ENCODE assay signal across 8 cellular contexts in genomic region chr12:103929909-103930786, GRCh38. TPM values are rescaled to one million over a fixed set of nuclear protein-coding genes. Genes with fewer than 3 reads are reported as not detected.
DNase-seq lines count a peak whose midpoint lies in the region; ATAC-seq, FAIRE-seq and TF ChIP-seq lines count a peak whose summit lies in the region.

TSS of gene HSP90B1 (plus strand) at chr12:103930410. CDS start at chr12:103930516, 106 bp downstream.

- FAIRE-seq in GM12892 (lab: Jason Lieb, UNC), result peak; percentile 99

- peak within 1 kb of the TSS; percentile 98 for H2AFZ ChIP-seq in trophoblast cell (ENCODE audit: insufficient read depth, low read length, poor library complexity)

- peak within 1 kb of the TSS; percentile 95 for H4K91ac ChIP-seq in trophoblast cell (ENCODE audit: low read depth, low read length)

- no peaks in the 10 kb centered on the region for H3K9me3 ChIP-seq in adrenal gland (replicated peaks in 1 of 3)
- no peaks in the 10 kb centered on the region for H3K9me3 ChIP-seq in trophoblast cell (ENCODE audit: insufficient read depth, low read depth, low read length)
- H3K9me3 ChIP-seq in transverse colon, result no peaks in the 10 kb centered on the region

- peak within 1 kb of the TSS; percentile 89 for H2BK5ac ChIP-seq in trophoblast cell (ENCODE audit: low read depth, low read length, poor library complexity)

- peak within 1 kb of the TSS; percentile 91 for H2AK5ac ChIP-seq in trophoblast cell (ENCODE audit: low read length)

- peak within 1 kb of the TSS; percentile 92 for H2BK120ac ChIP-seq in trophoblast cell (ENCODE audit: insufficient read depth, low read length, poor library complexity)

- H3K4ac ChIP-seq in trophoblast cell (ENCODE audit: low read depth, low read length), result peak within 1 kb of the TSS; percentile 99

- in situ Hi-C loops in transverse colon (cut with MboI; ENCODE audit: low pct_ligation_motif_present in 1 of 4, low pct_unique_long_range_greater_than_20kb in 1 of 4, low sequenced_read_pairs in 3 of 4), result loop anchor here in 1 of 4 donors (25.0 kb wide), 1 partner anchor 182 kb away; no protein-coding TSS in a partner anchor

- peak within 1 kb of the TSS; percentile 93 for H3K4me2 ChIP-seq in trophoblast cell (ENCODE audit: low read length)

- H3K18ac ChIP-seq in trophoblast cell (ENCODE audit: low read length), result peak within 1 kb of the TSS; percentile 97

- TF ChIP-seq EP300 in transverse colon (IDR thresholded peaks at IDR 0.05; ENCODE audit: low read depth), result no peak

- 0 to 2% (median 0%) methylated on average over 13 to 67 of the region's 67 CpGs for WGBS in adrenal gland, 4 donors
- WGBS in trophoblast cell (ENCODE audit: extremely low coverage, insufficient coverage, insufficient read length), result no CpG with 5 or more reads among the region's 67 CpGs
- 1% methylated on average over 63 of the region's 67 CpGs; no CpG with 5 or more reads in 1 of the 2 donors for WGBS in transverse colon (ENCODE audit: low coverage in 1 of 2), 2 donors

- intact Hi-C loops in adrenal gland (cut with DNase I), result loop anchor here in 1 of 2 donors (10.0 kb wide), 1 partner anchor 55 kb away; no protein-coding TSS in a partner anchor
- intact Hi-C loops in cardiac septum (cut with DNase I), result loop anchor here (1.0 to 5.0 kb wide), 3 partner anchors 27 to 303 kb away; partner anchors contain the start of gene HCFC2
- intact Hi-C loops in transverse colon (cut with DNase I; ENCODE audit: low total_unique reads), result no loop called here

- H3K79me2 ChIP-seq in trophoblast cell (ENCODE audit: control insufficient read depth, insufficient read depth, low read length, poor library complexity), result peaks cover 15% of the 10 kb centered on the region

- H3K4me3 ChIP-seq in adrenal gland (peak within 1 kb of the TSS; percentile 25 to 89 (median 65)), trophoblast cell (ENCODE audit: low read depth, low read length) (peak within 1 kb of the TSS; percentile 90), transverse colon (peak within 1 kb of the TSS; percentile 63 to 90 (median 71))

- H3K14ac ChIP-seq in trophoblast cell (ENCODE audit: low read length), result peak within 1 kb of the TSS; percentile 99

- no peak within 1 kb of the TSS for H3K23ac ChIP-seq in trophoblast cell (ENCODE audit: low read length)

- DNase-seq in GM12892 (ENCODE audit: insufficient read length) (peak; percentile 95), NCI-H146 (lab: John Stamatoyannopoulos, UW) (peak; percentile 100), T-helper 1 cell (peak; percentile 98 to 100 (median 99)), adrenal gland (peak; percentile 99 to 100 (median 100)), cardiac septum (ENCODE audit: low spot score) (peak; percentile 99), trophoblast cell (peak; percentile 100), transverse colon (peak; percentile 100)

- H4K12ac ChIP-seq in trophoblast cell (ENCODE audit: low read depth, low read length), result peak within 1 kb of the TSS; percentile 68

- H3K27ac ChIP-seq in adrenal gland, result peak within 1 kb of the TSS; percentile 90 to 98 (median 96)
- peak within 1 kb of the TSS; percentile 67 for H3K27ac ChIP-seq in trophoblast cell (ENCODE audit: low read depth, low read length)
- peak within 1 kb of the TSS; percentile 88 to 96 (median 93) for H3K27ac ChIP-seq in transverse colon

- H3K4me1 ChIP-seq in adrenal gland (replicated peaks in 1 of 2) (peaks cover 19 to 35% of the 10 kb centered on the region in 2 donors), trophoblast cell (ENCODE audit: control insufficient read depth in 1 of 2, insufficient read depth in 2 of 2, low read length in 2 of 2) (no peaks in the 10 kb centered on the region), transverse colon (peaks cover 21 to 52% (median 32%) of the 10 kb centered on the region in 4 donors)

- TF ChIP-seq CTCF in adrenal gland (IDR thresholded peaks at IDR 0.05) (no peak), transverse colon (IDR thresholded peaks at IDR 0.05) (no peak)

- H4K8ac ChIP-seq in trophoblast cell (ENCODE audit: low read depth, low read length), result peak within 1 kb of the TSS; percentile 90

- H3K9ac ChIP-seq in trophoblast cell (ENCODE audit: low read length), result peak within 1 kb of the TSS; percentile 79

- ATAC-seq in HG02852 (IDR thresholded peaks at IDR 0.05; ENCODE audit: unreplicated experiment), result peak; percentile 58

- no peaks in the 10 kb centered on the region for H3K27me3 ChIP-seq in adrenal gland
- H3K27me3 ChIP-seq in trophoblast cell (ENCODE audit: insufficient read depth, low read length), result no peaks in the 10 kb centered on the region
- no peaks in the 10 kb centered on the region for H3K27me3 ChIP-seq in transverse colon

- TF ChIP-seq POLR2A in GM12892 (IDR thresholded peaks at IDR 0.05; ENCODE audit: low read depth, low read length) (peak; percentile 98), adrenal gland (IDR thresholded peaks at IDR 0.05) (peak; percentile 82 to 92), transverse colon (IDR thresholded peaks at IDR 0.05) (peak; percentile 86)

- H3K36me3 ChIP-seq in adrenal gland (replicated peaks in 1 of 2) (peaks cover 0 to 29% of the 10 kb centered on the region in 2 donors), trophoblast cell (ENCODE audit: control insufficient read depth in 1 of 2, insufficient read depth in 2 of 2, low read length in 2 of 2) (peaks cover 7 to 14% of the 10 kb centered on the region in 2 experiments), transverse colon (peaks cover 0 to 15% (median 5%) of the 10 kb centered on the region in 4 donors)

- peaks cover 14% of the 10 kb centered on the region for H3K79me1 ChIP-seq in trophoblast cell (ENCODE audit: low read length)

- H2BK12ac ChIP-seq in trophoblast cell (ENCODE audit: low read length), result no peak within 1 kb of the TSS

RNA-seq across cellular contexts. Expression of gene HSP90B1, which starts in this region (rescaled TPM):
- polyA plus RNA-seq in GM12892 (2012; ENCODE audit: missing spikeins), result 382 TPM
- 1,000 to 10,000 TPM in 1 of 8 donors, 100 to 1,000 TPM in 7; 241 to 1,575 (median 506) TPM for total RNA-seq in adrenal gland
- 1,000 to 10,000 TPM in 1 of 3 donors, 100 to 1,000 TPM in 2; 287 to 1,629 (median 551) TPM for polyA plus RNA-seq in adrenal gland
- 433 TPM for total RNA-seq in cardiac septum
- polyA plus RNA-seq in trophoblast cell (2013), result 923 and 954 TPM in 2 replicates
- total RNA-seq in transverse colon, result 100 to 1,000 TPM; 171 to 346 (median 211) TPM

Comparison
In these comparisons a context has a peak if more than half of its experiments do, and no peak if none do; other contexts are left out.
1. Peak in every context shown above with its lines: DNase-seq, ATAC-seq, H3K4me3 ChIP-seq and H3K27ac ChIP-seq.